Comparison of ENCODE assay signal across 25 cellular contexts in genomic region chr7:158315326-158315725, GRCh38.
"Had no signal": no experiment of that assay in that cellular context is flagged by ENCODE, and none has a peak within 500 bp of the region (broad histone marks: within the 10 kb centered on the region; RNA-seq: fewer than 3 reads in every experiment).

No MANE protein-coding gene starts in this region.

- H3K4me2 ChIP-seq: smooth muscle cell had no signal

- H3K27ac Mint-ChIP-seq: immature natural killer cell; mesothelial cell of epicardium; naive B cell; natural killer cell; nephron progenitor cell; stimulated activated naive B cell treated with anti-CD40 and anti-IgM and Interleukin-4, amounts not matched to agents 10 μg/mL and 1 μg/mL and 100 μg/mL, for 72 hours had no signal

- H3K27ac ChIP-seq: left ventricle myocardium inferior, pancreas, prostate gland, right lobe of liver, stomach, testis, thyroid gland, transverse colon, upper lobe of left lung, vagina had no signal

- H3K4me1 ChIP-seq: pancreas, prostate gland, right lobe of liver, testis, thyroid gland, transverse colon, vagina had no signal

- H3K36me3 ChIP-seq: left ventricle myocardium inferior, pancreas, prostate gland, right lobe of liver, stomach, thyroid gland, transverse colon, upper lobe of left lung, vagina had no signal

- H3K4me3 Mint-ChIP-seq: immature natural killer cell; mesothelial cell of epicardium; naive B cell; natural killer cell; nephron progenitor cell; stimulated activated naive B cell treated with anti-CD40 and anti-IgM and Interleukin-4, amounts not matched to agents 10 μg/mL and 1 μg/mL and 100 μg/mL, for 72 hours had no signal

- H3K36me3 Mint-ChIP-seq: immature natural killer cell, naive B cell, natural killer cell had no signal

- H3K9me3 ChIP-seq: left ventricle myocardium inferior, pancreas, prostate gland, right lobe of liver, testis, thyroid gland, transverse colon, upper lobe of left lung, vagina had no signal

- H3K4me1 Mint-ChIP-seq: mesothelial cell of epicardium, naive B cell, natural killer cell had no signal

- H3K27me3 ChIP-seq: pancreas, right lobe of liver, testis, thyroid gland, transverse colon, vagina had no signal

- DNase-seq: hypothalamus; immature natural killer cell; kidney; left ventricle myocardium inferior; mesendoderm; naive B cell; natural killer cell; nephron progenitor cell; pancreas; posterior cingulate gyrus; right lobe of liver; stimulated activated CD4-positive, alpha-beta T cell treated with anti-CD3 and anti-CD28 coated beads, Interleukin-2, amount 100 ng/mL, for 24 hours; stimulated activated CD4-positive, alpha-beta T cell treated with anti-CD3 and anti-CD28 coated beads, Interleukin-4, amount 100 ng/mL, for 1 hour; stimulated activated naive B cell treated with anti-CD40 and anti-IgM and Interleukin-4, amounts not matched to agents 10 μg/mL and 1 μg/mL and 100 μg/mL, for 72 hours; stimulated activated naive CD8-positive, alpha-beta T cell treated with anti-CD3 and anti-CD28 coated beads, Interleukin-15, Interleukin-2, amounts not matched to agents 100 U/mL and 50 U/mL, for 24 hours; stomach; testis; thyroid gland; transverse colon had no signal

- H3K4me3 ChIP-seq: left ventricle myocardium inferior, lung, pancreas, prostate gland, right lobe of liver, smooth muscle cell, stomach, testis, thyroid gland, transverse colon, upper lobe of left lung, vagina had no signal
